ENCODE assay signal across 10 cellular contexts in genomic region chr18:57768557-57769326, GRCh38. TPM values are rescaled to one million over a fixed set of nuclear protein-coding genes. Genes with fewer than 3 reads are reported as not detected.
DNase-seq lines count a peak whose midpoint lies in the region; ATAC-seq and TF ChIP-seq lines count a peak whose summit lies in the region.
"Had no signal": no experiment of that assay in that cellular context is flagged by ENCODE, and none has a peak within 500 bp of the region (broad histone marks: within the 10 kb centered on the region; RNA-seq: fewer than 3 reads in every experiment).

No MANE protein-coding gene starts in this region.

- intact Hi-C loops in MCF 10A (cut with micrococcal nuclease), result no loop called here
- intact Hi-C loops in mammary epithelial cell (cut with micrococcal nuclease), result no loop called here
- intact Hi-C loops in body of pancreas (cut with DNase I), result no loop called here

- no peak overlapping the region for H3K4me3 Mint-ChIP-seq in MCF 10A (ENCODE audit: unreplicated experiment)
- H3K4me3 Mint-ChIP-seq in natural killer cell treated with Interleukin-12 subunit alpha and Interleukin-12 subunit beta and Interleukin-15 and Interleukin-18, amount 100 ng/mL, for 72 hours, result no peak overlapping the region
- H3K4me3 Mint-ChIP-seq in activated CD8-positive, alpha-beta T cell treated with anti-CD3 and anti-CD28 coated beads, Interleukin-2, amount 10 ng/mL, durations not matched to agents 7 days and 5 days, result no peak overlapping the region

- no TSS peak for BruUV-seq in MCF 10A (replicated peaks; lab: Mats Ljungman, UMichigan)
- BruUV-seq in mammary epithelial cell (replicated peaks; lab: Mats Ljungman, UMichigan), result no TSS peak

- H3K9me3 ChIP-seq in mammary epithelial cell (replicated peaks; ENCODE audit: insufficient read depth, low read length) (no peaks in the 10 kb centered on the region), body of pancreas (no peaks in the 10 kb centered on the region), lung (ENCODE audit: control insufficient read depth in 2 of 2, insufficient read depth in 1 of 2, low read length in 1 of 2) (no peaks in the 10 kb centered on the region)
- H3K9me3 ChIP-seq: neutrophil had no signal

- dilution Hi-C loops in mammary epithelial cell (cut with HindIII; ENCODE audit: low sequenced_read_pairs), result no loop called here

- 94% methylated on average over 8 of the region's 8 CpGs for WGBS in mammary epithelial cell (ENCODE audit: low coverage, missing lambda C conversion rate)
- WGBS in body of pancreas, 2 donors, result 29% methylated on average over 8 of the region's 8 CpGs
- WGBS in lung, 2 donors, result 48 to 68% methylated on average over 8 of the region's 8 CpGs

- no peak overlapping the region for H3K4me2 ChIP-seq in mammary epithelial cell (ENCODE audit: insufficient read depth, low read depth, low read length)

- TF ChIP-seq POLR2A in body of pancreas (IDR thresholded peaks at IDR 0.05), result no peak
- no peak for TF ChIP-seq POLR2A in GM18505 (IDR thresholded peaks at IDR 0.05; ENCODE audit: borderline replicate concordance, extremely low read depth, insufficient read depth, insufficient read length)

- no peak overlapping the region for H3K4me3 ChIP-seq in mammary epithelial cell (replicated peaks in 1 of 3; ENCODE audit: insufficient read depth in 1 of 3, low read depth in 2 of 3, low read length in 3 of 3)
- no peak overlapping the region for H3K4me3 ChIP-seq in body of pancreas
- H3K4me3 ChIP-seq in lung, result no peak overlapping the region

- H4K20me1 ChIP-seq in mammary epithelial cell (ENCODE audit: insufficient read depth, low read length), result no peaks in the 10 kb centered on the region

- CTCF ChIA-PET in MCF 10A (lab: Yijun Ruan, JAX) (interaction anchor here (0.7 to 0.9 kb wide), 4 partner anchors 10 to 1941 kb away, joined by 3 to 5 read pairs (median 3); no protein-coding TSS in a partner anchor), mammary epithelial cell (lab: Charles Lee; ENCODE audit: low non-redundant PET) (no interaction called here)
- CTCF ChIA-PET in activated CD8-positive, alpha-beta T cell treated with anti-CD3 and anti-CD28 coated beads, Interleukin-2, amount 10 ng/mL, durations not matched to agents 7 days and 5 days (lab: Charles Lee), result no interaction called here

- ATAC-seq in body of pancreas (peak; percentile 47), lung (ENCODE audit: insufficient read depth, low FRiP score) (no peak), HG03571 (IDR thresholded peaks at IDR 0.05; ENCODE audit: unreplicated experiment) (no peak), GM18505 (IDR thresholded peaks at IDR 0.05; ENCODE audit: unreplicated experiment) (no peak)
- no peak for ATAC-seq in natural killer cell treated with Interleukin-12 subunit alpha and Interleukin-12 subunit beta and Interleukin-15 and Interleukin-18, amount 100 ng/mL, for 72 hours
- ATAC-seq in activated CD8-positive, alpha-beta T cell treated with anti-CD3 and anti-CD28 coated beads, Interleukin-2, amount 10 ng/mL, durations not matched to agents 7 days and 5 days, result no peak

- H3K27ac Mint-ChIP-seq in MCF 10A (ENCODE audit: low read depth, unreplicated experiment), result no peak overlapping the region
- H3K27ac Mint-ChIP-seq in natural killer cell treated with Interleukin-12 subunit alpha and Interleukin-12 subunit beta and Interleukin-15 and Interleukin-18, amount 100 ng/mL, for 72 hours, result no peak overlapping the region
- H3K27ac Mint-ChIP-seq in activated CD8-positive, alpha-beta T cell treated with anti-CD3 and anti-CD28 coated beads, Interleukin-2, amount 10 ng/mL, durations not matched to agents 7 days and 5 days, result no peak overlapping the region

- H3K36me3 Mint-ChIP-seq in MCF 10A (ENCODE audit: insufficient read depth, unreplicated experiment), result no peaks in the 10 kb centered on the region
- no peaks in the 10 kb centered on the region for H3K36me3 Mint-ChIP-seq in natural killer cell treated with Interleukin-12 subunit alpha and Interleukin-12 subunit beta and Interleukin-15 and Interleukin-18, amount 100 ng/mL, for 72 hours
- H3K36me3 Mint-ChIP-seq in activated CD8-positive, alpha-beta T cell treated with anti-CD3 and anti-CD28 coated beads, Interleukin-2, amount 10 ng/mL, durations not matched to agents 7 days and 5 days (ENCODE audit: low read depth), result no peaks in the 10 kb centered on the region

- no peak overlapping the region for H3K9ac ChIP-seq in mammary epithelial cell (ENCODE audit: insufficient read depth, low read length)

- no peak overlapping the region for H2AFZ ChIP-seq in mammary epithelial cell (ENCODE audit: low read depth, low read length)

- peaks cover 36% of the 10 kb centered on the region for H3K79me2 ChIP-seq in mammary epithelial cell (ENCODE audit: insufficient read depth, low read length)

- H3K4me1 Mint-ChIP-seq in MCF 10A (ENCODE audit: insufficient read depth, unreplicated experiment), result peaks cover 7% of the 10 kb centered on the region
- no peaks in the 10 kb centered on the region for H3K4me1 Mint-ChIP-seq in natural killer cell treated with Interleukin-12 subunit alpha and Interleukin-12 subunit beta and Interleukin-15 and Interleukin-18, amount 100 ng/mL, for 72 hours (ENCODE audit: low read depth in 2 of 2)
- no peaks in the 10 kb centered on the region for H3K4me1 Mint-ChIP-seq in activated CD8-positive, alpha-beta T cell treated with anti-CD3 and anti-CD28 coated beads, Interleukin-2, amount 10 ng/mL, durations not matched to agents 7 days and 5 days (ENCODE audit: low read depth)

- H3K4me1 ChIP-seq in mammary epithelial cell (ENCODE audit: insufficient read depth, low read length) (peaks cover 20% of the 10 kb centered on the region), body of pancreas (peaks cover 66% of the 10 kb centered on the region), lung (ENCODE audit: control insufficient read depth in 2 of 2, insufficient read depth in 2 of 2, low read length in 2 of 2) (peaks cover 2 to 19% of the 10 kb centered on the region in 2 donors)

- H3K27me3 ChIP-seq in mammary epithelial cell (ENCODE audit: insufficient read depth, low read length), result no peaks in the 10 kb centered on the region
- no peaks in the 10 kb centered on the region for H3K27me3 ChIP-seq in body of pancreas
- no peaks in the 10 kb centered on the region for H3K27me3 ChIP-seq in lung (ENCODE audit: control insufficient read depth, insufficient read depth)
- H3K27me3 ChIP-seq: neutrophil had no signal

- POLR2A ChIA-PET in MCF 10A (lab: Yijun Ruan, JAX), result interaction anchor here (1.2 to 1.4 kb wide), 2 partner anchors 9 to 137 kb away, joined by 3 to 4 read pairs; no protein-coding TSS in a partner anchor
- POLR2A ChIA-PET in activated CD8-positive, alpha-beta T cell treated with anti-CD3 and anti-CD28 coated beads, Interleukin-2, amount 10 ng/mL, durations not matched to agents 7 days and 5 days (lab: Charles Lee), result no interaction called here

- no peak overlapping the region for H3K27ac ChIP-seq in mammary epithelial cell (ENCODE audit: insufficient read depth, low read depth, low read length)
- H3K27ac ChIP-seq in body of pancreas, result peak overlapping the region; percentile 33 to 67 (median 49)
- peak overlapping the region; percentile 59 to 65 for H3K27ac ChIP-seq in lung (ENCODE audit: low read depth in 1 of 2, low read length in 1 of 2)
- H3K27ac ChIP-seq: neutrophil had no signal

- no peaks in the 10 kb centered on the region for H3K36me3 ChIP-seq in mammary epithelial cell (ENCODE audit: insufficient read depth, low read length)
- no peaks in the 10 kb centered on the region for H3K36me3 ChIP-seq in body of pancreas (replicated peaks in 1 of 2; ENCODE audit: insufficient read depth in 1 of 2, low read depth in 2 of 2)
- peaks cover 0 to 2% of the 10 kb centered on the region in 2 donors for H3K36me3 ChIP-seq in lung (ENCODE audit: control insufficient read depth in 2 of 2, insufficient read depth in 2 of 2, low read length in 2 of 2)
- H3K36me3 ChIP-seq: neutrophil had no signal

- DNase-seq in MCF 10A (ENCODE audit: unreplicated experiment), result peak; percentile 40
- DNase-seq in mammary epithelial cell, result no peak
- peak; percentile 21 to 60 (median 42) for DNase-seq in body of pancreas
- no peak for DNase-seq in lung (ENCODE audit: low spot score)
- no peak for DNase-seq in natural killer cell treated with Interleukin-12 subunit alpha and Interleukin-12 subunit beta and Interleukin-15 and Interleukin-18, amount 100 ng/mL, for 72 hours (ENCODE audit: low spot score)
- DNase-seq in activated CD8-positive, alpha-beta T cell treated with anti-CD3 and anti-CD28 coated beads, Interleukin-2, amount 10 ng/mL, durations not matched to agents 7 days and 5 days, result no peak
- DNase-seq: activated CD4-positive, alpha-beta T cell treated with anti-CD3 and anti-CD28 coated beads, Interleukin-2, amount 50 U/mL, for 4 hours had no signal

- in situ Hi-C loops in mammary epithelial cell (cut with MboI; ENCODE audit: low sequenced_read_pairs in 2 of 2), result no loop called here

- H3K9me3 Mint-ChIP-seq in MCF 10A (ENCODE audit: unreplicated experiment), result no peaks in the 10 kb centered on the region
- H3K9me3 Mint-ChIP-seq in natural killer cell treated with Interleukin-12 subunit alpha and Interleukin-12 subunit beta and Interleukin-15 and Interleukin-18, amount 100 ng/mL, for 72 hours, result no peaks in the 10 kb centered on the region
- H3K9me3 Mint-ChIP-seq in activated CD8-positive, alpha-beta T cell treated with anti-CD3 and anti-CD28 coated beads, Interleukin-2, amount 10 ng/mL, durations not matched to agents 7 days and 5 days (ENCODE audit: insufficient read depth), result no peaks in the 10 kb centered on the region

- H3K27me3 Mint-ChIP-seq in MCF 10A (ENCODE audit: insufficient read depth, unreplicated experiment), result no peaks in the 10 kb centered on the region
- H3K27me3 Mint-ChIP-seq in natural killer cell treated with Interleukin-12 subunit alpha and Interleukin-12 subunit beta and Interleukin-15 and Interleukin-18, amount 100 ng/mL, for 72 hours, result no peaks in the 10 kb centered on the region
- H3K27me3 Mint-ChIP-seq in activated CD8-positive, alpha-beta T cell treated with anti-CD3 and anti-CD28 coated beads, Interleukin-2, amount 10 ng/mL, durations not matched to agents 7 days and 5 days (ENCODE audit: low read depth), result peaks cover 3% of the 10 kb centered on the region

- TF ChIP-seq CTCF in MCF 10A (IDR thresholded peaks at IDR 0.05; ENCODE audit: unreplicated experiment), result no peak
- TF ChIP-seq CTCF in mammary epithelial cell (conservative IDR thresholded peaks at IDR 0.05 in 1 of 2, IDR thresholded peaks at IDR 0.05 in 1 of 2; ENCODE audit: extremely low read depth in 1 of 2, insufficient read depth in 1 of 2, low read depth in 1 of 2, low read length in 2 of 2), result no peak
- no peak for TF ChIP-seq CTCF in body of pancreas (IDR thresholded peaks at IDR 0.05)
- no peak for TF ChIP-seq CTCF in lung (IDR thresholded peaks at IDR 0.05; ENCODE audit: control extremely low read depth, extremely low read depth)

RNA-seq across cellular contexts. Expression of gene ATP8B1, which starts 34.4 kb away (rescaled TPM):
- total RNA-seq in MCF 10A (2022) (1.4 and 1.8 TPM in 2 replicates), mammary epithelial cell (10 to 100 TPM; 12.7 to 15.0 TPM), body of pancreas (10 to 100 TPM; 18.5 to 41.5 TPM), lung (10 to 100 TPM; 26.6 to 42.0 TPM)
- polyA plus RNA-seq in mammary epithelial cell (6.8 TPM), lung (1 to 10 TPM; 7.3 to 9.9 TPM)
- 18.6 TPM for polyA minus RNA-seq in mammary epithelial cell
- not detected for total RNA-seq in natural killer cell treated with Interleukin-12 subunit alpha and Interleukin-12 subunit beta and Interleukin-15 and Interleukin-18, amount 100 ng/mL, for 72 hours
- under 1 TPM in 1 of 2 experiments, not detected in 1; 0.16 TPM for total RNA-seq in activated CD8-positive, alpha-beta T cell treated with anti-CD3 and anti-CD28 coated beads, Interleukin-2, amount 10 ng/mL, durations not matched to agents 7 days and 5 days

Comparison
In these comparisons a context has a peak if more than half of its experiments do, and no peak if none do; other contexts are left out.
1. DNase-seq: peak in MCF 10A (single experiment) and body of pancreas (4 of 4); none in mammary epithelial cell (single experiment), lung (single experiment), natural killer cell treated with Interleukin-12 subunit alpha and Interleukin-12 subunit beta and Interleukin-15 and Interleukin-18, amount 100 ng/mL, for 72 hours (single experiment) and activated CD8-positive, alpha-beta T cell treated with anti-CD3 and anti-CD28 coated beads, Interleukin-2, amount 10 ng/mL, durations not matched to agents 7 days and 5 days (single experiment).